ENCODE assay signal across 16 cellular contexts in genomic region chr17:69462882-69463281, GRCh38. TPM values are rescaled to one million over a fixed set of nuclear protein-coding genes. Genes with fewer than 3 reads are reported as not detected.
A peak's percentile ranks its signal among the peaks of the same experiment; 100 is the strongest.
DNase-seq lines count a peak whose midpoint lies in the region; ATAC-seq and TF ChIP-seq lines count a peak whose summit lies in the region.
"Had no signal": no experiment of that assay in that cellular context is flagged by ENCODE, and none has a peak within 500 bp of the region (broad histone marks: within the 10 kb centered on the region; RNA-seq: fewer than 3 reads in every experiment).

No MANE protein-coding gene starts in this region.

- H3K4me2 ChIP-seq in neural progenitor cell = no peak overlapping the region

- H3K27ac ChIP-seq in endodermal cell (ENCODE audit: low read depth, low read length) (no peak overlapping the region), neural progenitor cell (no peak overlapping the region), skeletal muscle tissue (ENCODE audit: low read depth, low read length) (peak overlapping the region; percentile 87)
- H3K27ac ChIP-seq: GM23248 had no signal

- H3F3A ChIP-seq in neural progenitor cell (ENCODE audit: low read depth) = peaks cover 37% of the 10 kb centered on the region

- H3K27me3 ChIP-seq in endodermal cell (ENCODE audit: control insufficient read depth, insufficient read depth, low read length, poor library complexity, severe bottlenecking) (no peaks in the 10 kb centered on the region), neural progenitor cell (no peaks in the 10 kb centered on the region), skeletal muscle tissue (ENCODE audit: control insufficient read depth in 3 of 3, insufficient read depth in 3 of 3, low read length in 3 of 3) (no peaks in the 10 kb centered on the region), H7 (ENCODE audit: control insufficient read depth, insufficient read depth, low read length) (no peaks in the 10 kb centered on the region)

- no peaks in the 10 kb centered on the region for H3K9me3 Mint-ChIP-seq in WTC11
- no peaks in the 10 kb centered on the region for H3K9me3 Mint-ChIP-seq in endodermal cell
- peaks cover 2% of the 10 kb centered on the region for H3K9me3 Mint-ChIP-seq in neural progenitor cell
- H3K9me3 Mint-ChIP-seq: CD4-positive, alpha-beta memory T cell had no signal

- no peak overlapping the region for H3K4me3 ChIP-seq in endodermal cell (ENCODE audit: low read length)
- H3K4me3 ChIP-seq in neural progenitor cell = no peak overlapping the region
- peak overlapping the region in 1 of 3 donors; percentile 55 for H3K4me3 ChIP-seq in skeletal muscle tissue (ENCODE audit: low read length in 3 of 3)
- H3K4me3 ChIP-seq in H7 (ENCODE audit: insufficient read depth, low read depth, low read length) = no peak overlapping the region
- H3K4me3 ChIP-seq: GM23248 had no signal

- H3K27me3 Mint-ChIP-seq in WTC11 (ENCODE audit: low read depth) (no peaks in the 10 kb centered on the region), endodermal cell (ENCODE audit: insufficient read depth) (no peaks in the 10 kb centered on the region), neural progenitor cell (ENCODE audit: insufficient read depth, low read depth) (peaks cover 3% of the 10 kb centered on the region)
- H3K27me3 Mint-ChIP-seq: CD4-positive, alpha-beta memory T cell had no signal

- H3K79me2 ChIP-seq in neural progenitor cell (ENCODE audit: low read depth) = peaks cover 93% of the 10 kb centered on the region

- H3K4me3 Mint-ChIP-seq in WTC11 = no peak overlapping the region
- H3K4me3 Mint-ChIP-seq in endodermal cell = no peak overlapping the region
- H3K4me3 Mint-ChIP-seq in neural progenitor cell = no peak overlapping the region
- H3K4me3 Mint-ChIP-seq: CD4-positive, alpha-beta memory T cell had no signal

- no peaks in the 10 kb centered on the region for H3K36me3 Mint-ChIP-seq in WTC11
- no peaks in the 10 kb centered on the region for H3K36me3 Mint-ChIP-seq in endodermal cell (ENCODE audit: low read depth)
- peaks cover 7% of the 10 kb centered on the region for H3K36me3 Mint-ChIP-seq in neural progenitor cell

- peak; percentile 24; the same call in 1 of the 2 replicates for ATAC-seq in WTC11
- no peak for ATAC-seq in GM18870 (IDR thresholded peaks at IDR 0.05; ENCODE audit: unreplicated experiment)
- ATAC-seq: HCT116 had no signal

- H4K20me1 ChIP-seq in neural progenitor cell (ENCODE audit: low read depth) = peaks cover 77% of the 10 kb centered on the region

- no peak overlapping the region for H3K27ac Mint-ChIP-seq in WTC11
- H3K27ac Mint-ChIP-seq in endodermal cell = no peak overlapping the region
- peak overlapping the region; percentile 65 for H3K27ac Mint-ChIP-seq in neural progenitor cell

- DNase-seq in WTC11 (ENCODE audit: low spot score) (no peak), endodermal cell (peak; percentile 72), neural progenitor cell (ENCODE audit: low spot score) (no peak), T-helper 1 cell (no peak), head of caudate nucleus (no peak), H7 (no peak)
- DNase-seq: Calu3; CD4-positive, alpha-beta memory T cell; COR-L47; DMS53; DMS79 treated with DMSO at 0.1 percent for 48 hours; GF-D8; GM23248 had no signal

- H3K9me3 ChIP-seq in endodermal cell (ENCODE audit: control insufficient read depth, low read length) = no peaks in the 10 kb centered on the region
- no peaks in the 10 kb centered on the region for H3K9me3 ChIP-seq in neural progenitor cell (ENCODE audit: low read depth)
- no peaks in the 10 kb centered on the region for H3K9me3 ChIP-seq in skeletal muscle tissue (ENCODE audit: control insufficient read depth in 3 of 3, low read length in 3 of 3)

- CTCF ChIA-PET in WTC11 (lab: Charles Lee) = no interaction called here

- H3K9ac ChIP-seq in endodermal cell (ENCODE audit: extremely low read depth, low read length, poor library complexity, severe bottlenecking) (no peak overlapping the region), neural progenitor cell (no peak overlapping the region), skeletal muscle tissue (ENCODE audit: low read depth in 1 of 3, low read length in 3 of 3) (peak overlapping the region in 1 of 3 donors; percentile 58)
- H3K9ac ChIP-seq: GM23248 had no signal

- H3K36me3 ChIP-seq in endodermal cell (ENCODE audit: control insufficient read depth, insufficient read depth, low read length) (no peaks in the 10 kb centered on the region), neural progenitor cell (no peaks in the 10 kb centered on the region), skeletal muscle tissue (ENCODE audit: control insufficient read depth in 3 of 3, insufficient read depth in 3 of 3, low read length in 3 of 3) (no peaks in the 10 kb centered on the region), H7 (replicated peaks; ENCODE audit: control insufficient read depth, insufficient read depth, low read length) (no peaks in the 10 kb centered on the region)

- POLR2A ChIA-PET in WTC11 (lab: Charles Lee) = interaction anchor here (1.3 kb wide), 1 partner anchor 12 kb away, joined by 3 read pairs; no protein-coding TSS in a partner anchor

- peaks cover 6% of the 10 kb centered on the region for H3K4me1 ChIP-seq in endodermal cell (ENCODE audit: control insufficient read depth, insufficient read depth, low read length)
- peaks cover 39% of the 10 kb centered on the region for H3K4me1 ChIP-seq in neural progenitor cell
- H3K4me1 ChIP-seq in skeletal muscle tissue (ENCODE audit: control insufficient read depth in 3 of 3, insufficient read depth in 3 of 3, low read length in 3 of 3) = peaks cover 10 to 34% (median 25%) of the 10 kb centered on the region in 3 donors

- WGBS in endodermal cell (ENCODE audit: insufficient coverage in 1 of 2, insufficient read length in 1 of 2), 2 experiments = 96 to 100% methylated on average over 2 to 7 of the region's 8 CpGs

- intact Hi-C loops in head of caudate nucleus (cut with DNase I) = no loop called here

- H3K4me1 Mint-ChIP-seq in WTC11 = peaks cover 71% of the 10 kb centered on the region
- H3K4me1 Mint-ChIP-seq in endodermal cell = peaks cover 49% of the 10 kb centered on the region
- H3K4me1 Mint-ChIP-seq in neural progenitor cell = peaks cover 29% of the 10 kb centered on the region

- H2AFZ ChIP-seq in neural progenitor cell (replicated peaks) = no peak overlapping the region
- H2AFZ ChIP-seq: GM23248 had no signal

- TF ChIP-seq CTCF in WTC11 (IDR thresholded peaks at IDR 0.05) (no peak), endodermal cell (conservative IDR thresholded peaks at IDR 0.05) (peak; percentile 56), neural progenitor cell (IDR thresholded peaks at IDR 0.05) (no peak)

TF ChIP-seq in WTC11, 78 proteins besides CTCF, POLR2A, EP300 and RAD21 (continues in another document):
- no peak for TF ChIP-seq MLX (CRISPR knock-in tag; IDR thresholded peaks at IDR 0.05)
- TF ChIP-seq IRF1 (CRISPR knock-in tag; IDR thresholded peaks at IDR 0.05) = no peak
- no peak for TF ChIP-seq ZNF532 (CRISPR knock-in tag; IDR thresholded peaks at IDR 0.05; ENCODE audit: borderline replicate concordance)
- TF ChIP-seq NFYB (CRISPR knock-in tag; conservative IDR thresholded peaks at IDR 0.05; ENCODE audit: low read depth) = no peak

RNA-seq across cellular contexts. Expression of gene MAP2K6, which starts 48.4 kb away (rescaled TPM):
- total RNA-seq in WTC11 (2021) (43.0 to 50.5 TPM (median 49.5 TPM) in 3 replicates), endodermal cell (10 to 100 TPM; 42.2 to 55.3 TPM), neural progenitor cell (ENCODE audit: low replicate concordance) (57.2 and 101 TPM in 2 replicates), skeletal muscle tissue (13.6 TPM)
- polyA plus RNA-seq in endodermal cell (2013, experiment 1 of 2) = 24.1 TPM
- 19.3 TPM for polyA plus RNA-seq in endodermal cell (2013, experiment 2 of 2)
- 11.9 and 17.2 TPM in 2 replicates for total RNA-seq in H7 (2014; rRNA removed; shearing (Covaris generic))
